ENCODE assay signal across 8 cellular contexts in genomic region chr12:116222358-116222757, GRCh38. TPM values are rescaled to one million over a fixed set of nuclear protein-coding genes. Genes with fewer than 3 reads are reported as not detected.
DNase-seq lines count a peak whose midpoint lies in the region; ATAC-seq and TF ChIP-seq lines count a peak whose summit lies in the region.

No MANE protein-coding gene starts in this region.

- no peaks in the 10 kb centered on the region for H3K36me3 ChIP-seq in lower lobe of right lung
- no peaks in the 10 kb centered on the region for H3K36me3 ChIP-seq in tibial nerve

- H3K4me1 ChIP-seq in lower lobe of right lung = peaks cover 16% of the 10 kb centered on the region
- peaks cover 0 to 80% (median 44%) of the 10 kb centered on the region in 4 donors for H3K4me1 ChIP-seq in tibial nerve

- H3K36me3 Mint-ChIP-seq in activated T-helper 2 cell treated with anti-CD3 and anti-CD28 coated beads, Interferon-gamma antibody, Interleukin-2, Interleukin-4, amounts not matched to agents 10 μg/mL and 5 μg/mL and 100 μg/mL, durations not matched to agents 14 hours and 24 hours and 36 hours (ENCODE audit: low read depth) = peaks cover 18% of the 10 kb centered on the region

- no peak overlapping the region for H3K27ac Mint-ChIP-seq in activated T-helper 2 cell treated with anti-CD3 and anti-CD28 coated beads, Interferon-gamma antibody, Interleukin-2, Interleukin-4, amounts not matched to agents 10 μg/mL and 5 μg/mL and 100 μg/mL, durations not matched to agents 14 hours and 24 hours and 36 hours

- H3K4me3 ChIP-seq in lower lobe of right lung (no peak overlapping the region), tibial nerve (no peak overlapping the region)

- no peaks in the 10 kb centered on the region for H3K27me3 Mint-ChIP-seq in activated T-helper 2 cell treated with anti-CD3 and anti-CD28 coated beads, Interferon-gamma antibody, Interleukin-2, Interleukin-4, amounts not matched to agents 10 μg/mL and 5 μg/mL and 100 μg/mL, durations not matched to agents 14 hours and 24 hours and 36 hours (ENCODE audit: low read depth)

- intact Hi-C loops in lower lobe of right lung (cut with DNase I) (no loop called here), posterior vena cava (cut with DNase I) (no loop called here)
- intact Hi-C loops in activated T-helper 2 cell treated with anti-CD3 and anti-CD28 coated beads, Interferon-gamma antibody, Interleukin-2, Interleukin-4, amounts not matched to agents 10 μg/mL and 5 μg/mL and 100 μg/mL, durations not matched to agents 14 hours and 24 hours and 36 hours (cut with micrococcal nuclease) = no loop called here

- H3K4me1 Mint-ChIP-seq in activated T-helper 2 cell treated with anti-CD3 and anti-CD28 coated beads, Interferon-gamma antibody, Interleukin-2, Interleukin-4, amounts not matched to agents 10 μg/mL and 5 μg/mL and 100 μg/mL, durations not matched to agents 14 hours and 24 hours and 36 hours (ENCODE audit: low read depth) = peaks cover 12% of the 10 kb centered on the region

- TF ChIP-seq EP300 in tibial nerve (IDR thresholded peaks at IDR 0.05) = peak; percentile 49 to 94

- H3K27ac ChIP-seq in lower lobe of right lung (peak overlapping the region; percentile 37), tibial nerve (peak overlapping the region in 2 of 4 donors; percentile 63 to 68)

- no peak overlapping the region for H3K4me3 Mint-ChIP-seq in activated T-helper 2 cell treated with anti-CD3 and anti-CD28 coated beads, Interferon-gamma antibody, Interleukin-2, Interleukin-4, amounts not matched to agents 10 μg/mL and 5 μg/mL and 100 μg/mL, durations not matched to agents 14 hours and 24 hours and 36 hours (ENCODE audit: low read depth)

- H3K9me3 ChIP-seq in lower lobe of right lung (no peaks in the 10 kb centered on the region), tibial nerve (no peaks in the 10 kb centered on the region)

- H3K9me3 Mint-ChIP-seq in activated T-helper 2 cell treated with anti-CD3 and anti-CD28 coated beads, Interferon-gamma antibody, Interleukin-2, Interleukin-4, amounts not matched to agents 10 μg/mL and 5 μg/mL and 100 μg/mL, durations not matched to agents 14 hours and 24 hours and 36 hours = no peaks in the 10 kb centered on the region

- DNase-seq in Ammon's horn (ENCODE audit: low spot score) (peak; percentile 46), LoVo (ENCODE audit: low spot score) (peak; percentile 64), amniotic stem cell (lab: John Stamatoyannopoulos, UW) (peak; percentile 40), lower lobe of right lung (no peak), tibial nerve (ENCODE audit: low spot score in 2 of 2) (peak; percentile 77 to 98), posterior vena cava (ENCODE audit: low spot score) (no peak)
- DNase-seq in activated T-helper 2 cell treated with anti-CD3 and anti-CD28 coated beads, Interferon-gamma antibody, Interleukin-2, Interleukin-4, amounts not matched to agents 10 μg/mL and 5 μg/mL and 100 μg/mL, durations not matched to agents 14 hours and 24 hours and 36 hours (ENCODE audit: low spot score) = no peak

- TF ChIP-seq CTCF in lower lobe of right lung (IDR thresholded peaks at IDR 0.05) (no peak), tibial nerve (IDR thresholded peaks at IDR 0.05) (no peak)

- ATAC-seq in lower lobe of right lung (peak; percentile 73 to 84), GM18870 (IDR thresholded peaks at IDR 0.05; ENCODE audit: unreplicated experiment) (no peak)

- 38 to 47% methylated on average over 4 of the region's 4 CpGs for WGBS in tibial nerve, 2 donors

- H3K27me3 ChIP-seq in lower lobe of right lung (ENCODE audit: low read depth) (no peaks in the 10 kb centered on the region), tibial nerve (no peaks in the 10 kb centered on the region)

- no peak for TF ChIP-seq POLR2A in tibial nerve (IDR thresholded peaks at IDR 0.05)

RNA-seq across cellular contexts. Expression of gene MED13L, which starts 55.1 kb away (rescaled TPM):
- 148 TPM for total RNA-seq in lower lobe of right lung
- 100 to 1,000 TPM; 138 to 234 (median 218) TPM for total RNA-seq in tibial nerve
- 49.0 and 52.5 TPM in 2 replicates for total RNA-seq in activated T-helper 2 cell treated with anti-CD3 and anti-CD28 coated beads, Interferon-gamma antibody, Interleukin-2, Interleukin-4, amounts not matched to agents 10 μg/mL and 5 μg/mL and 100 μg/mL, durations not matched to agents 14 hours and 24 hours and 36 hours
- 100 to 1,000 TPM; 133 to 176 TPM for total RNA-seq in posterior vena cava

Comparison
In these comparisons a context has a peak if more than half of its experiments do, and no peak if none do; other contexts are left out.
1. DNase-seq: peak in Ammon's horn (single experiment), LoVo (single experiment), amniotic stem cell (single experiment) and tibial nerve (2 of 2); none in lower lobe of right lung (single experiment), activated T-helper 2 cell treated with anti-CD3 and anti-CD28 coated beads, Interferon-gamma antibody, Interleukin-2, Interleukin-4, amounts not matched to agents 10 μg/mL and 5 μg/mL and 100 μg/mL, durations not matched to agents 14 hours and 24 hours and 36 hours (single experiment) and posterior vena cava (single experiment).